In genomic region chr13:48235814-48236135, GRCh38 we compare ENCODE assay signal across 9 cellular contexts. TPM values are rescaled to one million over a fixed set of nuclear protein-coding genes. Genes with fewer than 3 reads are reported as not detected.
DNase-seq lines count a peak whose midpoint lies in the region; FAIRE-seq and TF ChIP-seq lines count a peak whose summit lies in the region.
"Had no signal": no experiment of that assay in that cellular context is flagged by ENCODE, and none has a peak within 500 bp of the region (broad histone marks: within the 10 kb centered on the region; RNA-seq: fewer than 3 reads in every experiment).

No MANE protein-coding gene starts in this region.

- H3K27me3 Mint-ChIP-seq in T-helper 1 cell treated with Interleukin-12 subunit alpha and Interleukin-12 subunit beta and Interleukin-4 antibody, amounts not matched to agents 30 μg/mL and 1 μg/mL, for 36 hours (ENCODE audit: low read depth), result peaks cover 23% of the 10 kb centered on the region
- H3K27me3 Mint-ChIP-seq in astrocyte (ENCODE audit: low read depth, unreplicated experiment), result no peaks in the 10 kb centered on the region

- peak overlapping the region; percentile 88 for H3K4me2 ChIP-seq in astrocyte (ENCODE audit: low read length)

- H3K4me3 Mint-ChIP-seq in T-helper 1 cell treated with Interleukin-12 subunit alpha and Interleukin-12 subunit beta and Interleukin-4 antibody, amounts not matched to agents 30 μg/mL and 1 μg/mL, for 36 hours, result peak overlapping the region; percentile 90
- H3K4me3 Mint-ChIP-seq in astrocyte (ENCODE audit: unreplicated experiment), result peak overlapping the region; percentile 99

- H3K27ac Mint-ChIP-seq in T-helper 1 cell treated with Interleukin-12 subunit alpha and Interleukin-12 subunit beta and Interleukin-4 antibody, amounts not matched to agents 30 μg/mL and 1 μg/mL, for 36 hours, result no peak overlapping the region
- H3K27ac Mint-ChIP-seq in astrocyte (ENCODE audit: unreplicated experiment), result peak overlapping the region; percentile 87

- H3K79me2 ChIP-seq in astrocyte (ENCODE audit: insufficient read depth, low read length), result peaks cover 76% of the 10 kb centered on the region

- DNase-seq in T-helper 1 cell, result no peak
- no peak for DNase-seq in astrocyte (ENCODE audit: low read depth)
- no peak for DNase-seq in NCI-H2227 treated with DMSO at 0.1 percent for 48 hours (lab: John Stamatoyannopoulos, UW)
- DNase-seq in DMS114 treated with DMSO at 0.1 percent for 48 hours (lab: John Stamatoyannopoulos, UW; ENCODE audit: unreplicated experiment), result no peak
- DNase-seq in GM20000 (ENCODE audit: low spot score), result no peak
- DNase-seq: NCI-H1930 had no signal

- H4K20me1 ChIP-seq in astrocyte (ENCODE audit: insufficient read depth, low read length), result peaks cover 34% of the 10 kb centered on the region

- no peak for FAIRE-seq in astrocyte (lab: Jason Lieb, UNC)

- peaks cover 14% of the 10 kb centered on the region for H3K4me1 ChIP-seq in astrocyte (ENCODE audit: insufficient read depth, low read length)
- H3K4me1 ChIP-seq in stomach smooth muscle (ENCODE audit: control insufficient read depth, insufficient read depth, low read length), result peaks cover 11% of the 10 kb centered on the region

- no peaks in the 10 kb centered on the region for H3K9me3 Mint-ChIP-seq in T-helper 1 cell treated with Interleukin-12 subunit alpha and Interleukin-12 subunit beta and Interleukin-4 antibody, amounts not matched to agents 30 μg/mL and 1 μg/mL, for 36 hours
- H3K9me3 Mint-ChIP-seq in astrocyte (ENCODE audit: unreplicated experiment), result no peaks in the 10 kb centered on the region

- H3K27me3 ChIP-seq in astrocyte (ENCODE audit: insufficient read depth, low read length) (no peaks in the 10 kb centered on the region), layer of hippocampus (ENCODE audit: control insufficient read depth, insufficient read depth, low read length) (no peaks in the 10 kb centered on the region), stomach smooth muscle (ENCODE audit: control insufficient read depth in 1 of 2, insufficient read depth in 2 of 2, low read length in 2 of 2) (no peaks in the 10 kb centered on the region)

- H3K9me3 ChIP-seq in astrocyte (ENCODE audit: insufficient read depth, low read depth, low read length), result no peaks in the 10 kb centered on the region
- H3K9me3 ChIP-seq in stomach smooth muscle (ENCODE audit: control insufficient read depth in 2 of 2, low read length in 2 of 2), result no peaks in the 10 kb centered on the region

- H3K4me1 Mint-ChIP-seq in T-helper 1 cell treated with Interleukin-12 subunit alpha and Interleukin-12 subunit beta and Interleukin-4 antibody, amounts not matched to agents 30 μg/mL and 1 μg/mL, for 36 hours (ENCODE audit: low read depth), result peaks cover 42% of the 10 kb centered on the region
- H3K4me1 Mint-ChIP-seq in astrocyte (ENCODE audit: low read depth, unreplicated experiment), result peaks cover 27% of the 10 kb centered on the region

- H3K9ac ChIP-seq in astrocyte (ENCODE audit: low read length) (peak overlapping the region; percentile 94), stomach smooth muscle (ENCODE audit: low read length in 2 of 2) (peak overlapping the region; percentile 68 to 73)

- no peak overlapping the region for H2AFZ ChIP-seq in astrocyte (ENCODE audit: low read depth, low read length)

- H3K36me3 ChIP-seq in astrocyte (ENCODE audit: insufficient read depth, low read length) (no peaks in the 10 kb centered on the region), stomach smooth muscle (ENCODE audit: control insufficient read depth in 2 of 2, insufficient read depth in 2 of 2, low read length in 2 of 2) (no peaks in the 10 kb centered on the region)

- peaks cover 33% of the 10 kb centered on the region for H3K36me3 Mint-ChIP-seq in T-helper 1 cell treated with Interleukin-12 subunit alpha and Interleukin-12 subunit beta and Interleukin-4 antibody, amounts not matched to agents 30 μg/mL and 1 μg/mL, for 36 hours (ENCODE audit: low read depth)
- peaks cover 3% of the 10 kb centered on the region for H3K36me3 Mint-ChIP-seq in astrocyte (ENCODE audit: low read depth, unreplicated experiment)

- H3K4me3 ChIP-seq in astrocyte (ENCODE audit: insufficient read depth, low read depth, low read length), result peak overlapping the region; percentile 86
- peak overlapping the region; percentile 98 to 99 for H3K4me3 ChIP-seq in stomach smooth muscle (ENCODE audit: low read length in 2 of 2)

- H3K27ac ChIP-seq in astrocyte (ENCODE audit: low read depth, low read length) (peak overlapping the region; percentile 86), layer of hippocampus (ENCODE audit: low read depth, low read length) (peak overlapping the region; percentile 71), stomach smooth muscle (ENCODE audit: low read length) (peak overlapping the region; percentile 41)

- TF ChIP-seq CTCF in astrocyte (IDR thresholded peaks at IDR 0.05; ENCODE audit: insufficient read depth, low read depth, low read length) (no peak), GM20000 (IDR thresholded peaks at IDR 0.05; ENCODE audit: extremely low read depth, missing control alignments) (no peak)

RNA-seq across cellular contexts. Expression of gene ITM2B, which starts 2.8 kb away (rescaled TPM):
- 358 and 418 TPM in 2 replicates for total RNA-seq in astrocyte
